In the genomic region with DNA sequence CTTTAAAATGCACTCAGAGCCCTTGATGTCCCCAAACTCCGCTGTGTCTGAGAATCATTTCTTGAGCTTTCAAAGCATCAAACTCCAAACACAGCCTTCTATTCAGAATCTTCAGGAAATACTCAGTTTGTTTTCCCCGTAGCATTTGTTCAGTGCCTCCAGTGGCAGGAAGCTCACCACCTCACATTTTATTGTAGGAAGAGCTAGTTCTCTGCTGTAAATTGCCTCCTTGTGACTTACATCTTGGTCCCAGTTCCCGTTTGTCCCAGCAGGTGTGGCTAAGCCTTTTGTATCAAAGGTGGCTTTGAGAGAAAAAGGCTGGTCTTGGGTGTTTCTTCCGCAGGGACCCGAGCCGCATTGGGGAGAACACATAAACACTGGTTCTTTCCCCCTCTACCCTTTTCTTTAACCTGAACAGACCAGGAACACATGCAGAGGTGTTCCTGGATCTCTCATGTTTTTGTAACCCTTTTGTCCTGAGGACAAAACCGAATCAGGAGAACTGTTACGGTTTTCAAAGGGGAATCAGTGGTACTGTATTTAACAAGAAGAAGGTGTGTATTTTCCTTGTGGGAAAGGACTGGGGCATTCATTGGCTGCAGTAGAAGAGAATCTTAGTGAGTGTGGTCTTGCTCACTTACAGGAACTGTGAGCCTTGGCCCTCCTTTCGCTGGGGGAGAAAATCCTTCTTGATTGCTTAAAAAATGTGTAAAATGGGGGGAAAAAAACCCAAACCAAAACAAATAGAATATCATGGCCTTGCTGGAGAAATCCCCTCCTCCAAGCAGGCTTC, we compare ENCODE assay signal across 11 cellular contexts. TPM values are rescaled to one million over a fixed set of nuclear protein-coding genes. Genes with fewer than 3 reads are reported as not detected.
DNase-seq lines count a peak whose midpoint lies in the region; ATAC-seq and TF ChIP-seq lines count a peak whose summit lies in the region.
"Had no signal": no experiment of that assay in that cellular context is flagged by ENCODE, and none has a peak within 500 bp of the region (broad histone marks: within the 10 kb centered on the region; RNA-seq: fewer than 3 reads in every experiment).

No MANE protein-coding gene starts in this region.

- H3K36me3 ChIP-seq in lower lobe of right lung = no peaks in the 10 kb centered on the region
- H3K36me3 ChIP-seq in transverse colon = no peaks in the 10 kb centered on the region

- TF ChIP-seq CTCF in cardiac fibroblast (IDR thresholded peaks at IDR 0.05; ENCODE audit: low read depth, low read length) (peak; percentile 25), lower lobe of right lung (IDR thresholded peaks at IDR 0.05) (no peak), transverse colon (IDR thresholded peaks at IDR 0.05) (no peak)

- no peaks in the 10 kb centered on the region for H3K9me3 ChIP-seq in lower lobe of right lung
- H3K9me3 ChIP-seq in transverse colon = no peaks in the 10 kb centered on the region

- no peak for TF ChIP-seq EP300 in transverse colon (IDR thresholded peaks at IDR 0.05; ENCODE audit: low read depth)

- WGBS in transverse colon (ENCODE audit: low coverage in 1 of 2), 2 donors = 59 to 80% methylated on average over 4 to 9 of the region's 9 CpGs

- peak overlapping the region; percentile 94 for H3K27ac ChIP-seq in lower lobe of right lung
- H3K27ac ChIP-seq in transverse colon = peak overlapping the region; percentile 87 to 93 (median 90)

- in situ Hi-C loops in transverse colon (cut with MboI; ENCODE audit: low pct_ligation_motif_present in 1 of 4, low pct_unique_long_range_greater_than_20kb in 1 of 4, low sequenced_read_pairs in 3 of 4) = no loop called here

- H3K4me1 ChIP-seq in lower lobe of right lung (peaks cover 20% of the 10 kb centered on the region), transverse colon (peaks cover 0 to 5% (median 1%) of the 10 kb centered on the region in 4 donors)

- H3K4me3 ChIP-seq in cardiac fibroblast (replicated peaks in 1 of 2; ENCODE audit: low read depth in 2 of 2, low read length in 2 of 2) (peak overlapping the region; percentile 92 to 93), lower lobe of right lung (peak overlapping the region; percentile 69), transverse colon (peak overlapping the region in 2 of 4 donors; percentile 32 to 55)

- TF ChIP-seq POLR2A in transverse colon (IDR thresholded peaks at IDR 0.05) = no peak

- peak; percentile 50 for DNase-seq in HuH-7 (ENCODE audit: low spot score)
- DNase-seq in cardiac fibroblast (ENCODE audit: low read depth in 2 of 2) = peak in 1 of 2 donors; percentile 54
- no peak for DNase-seq in lower lobe of right lung
- no peak for DNase-seq in transverse colon
- no peak for DNase-seq in NCI-H82 (lab: John Stamatoyannopoulos, UW)
- DNase-seq in NCI-H226 = no peak
- DNase-seq: NCI-H1694 had no signal

- no peak for ATAC-seq in lower lobe of right lung
- no peak for ATAC-seq in GM21367 (IDR thresholded peaks at IDR 0.05; ENCODE audit: unreplicated experiment)
- ATAC-seq: activated CD4-positive, CD25-positive, alpha-beta regulatory T cell treated with anti-CD3 and anti-CD28 coated beads, Interleukin-2, amount 50 U/mL, for 24 hours had no signal

- intact Hi-C loops in lower lobe of right lung (cut with DNase I) = no loop called here
- intact Hi-C loops in transverse colon (cut with DNase I; ENCODE audit: low total_unique reads) = no loop called here

- H3K27me3 ChIP-seq in lower lobe of right lung (ENCODE audit: low read depth) = peaks cover 6% of the 10 kb centered on the region
- peaks cover 22% of the 10 kb centered on the region for H3K27me3 ChIP-seq in transverse colon

RNA-seq across cellular contexts. Expression of a gene that starts 1.9 kb away (rescaled TPM):
- total RNA-seq in lower lobe of right lung (61.6 TPM), transverse colon (10 to 100 TPM in 3 of 4 donors, 1 to 10 TPM in 1; 6.3 to 16.5 (median 11.7) TPM)
- total RNA-seq: G401, OCI-LY7 had no signal
